Comparison of ENCODE assay signal across 1 cellular context in genomic region chr2:20013061-20013721, GRCh38.
TF ChIP-seq lines count a peak whose summit lies in the region.

No MANE protein-coding gene starts in this region.

TF ChIP-seq in HepG2, 621 proteins besides CTCF, POLR2A, EP300 and RAD21 (continued from another document and continues in another):
- no peak for TF ChIP-seq ZXDC (CRISPR knock-in tag; IDR thresholded peaks at IDR 0.05)
- no peak for TF ChIP-seq ZNF30 (CRISPR knock-in tag; IDR thresholded peaks at IDR 0.05)
- no peak for TF ChIP-seq PLRG1 (conservative IDR thresholded peaks at IDR 0.05)
- TF ChIP-seq ELF4 (CRISPR knock-in tag; IDR thresholded peaks at IDR 0.05; ENCODE audit: borderline replicate concordance) = no peak; the same call in 1 of the 2 replicates
- TF ChIP-seq, protein P1, sequence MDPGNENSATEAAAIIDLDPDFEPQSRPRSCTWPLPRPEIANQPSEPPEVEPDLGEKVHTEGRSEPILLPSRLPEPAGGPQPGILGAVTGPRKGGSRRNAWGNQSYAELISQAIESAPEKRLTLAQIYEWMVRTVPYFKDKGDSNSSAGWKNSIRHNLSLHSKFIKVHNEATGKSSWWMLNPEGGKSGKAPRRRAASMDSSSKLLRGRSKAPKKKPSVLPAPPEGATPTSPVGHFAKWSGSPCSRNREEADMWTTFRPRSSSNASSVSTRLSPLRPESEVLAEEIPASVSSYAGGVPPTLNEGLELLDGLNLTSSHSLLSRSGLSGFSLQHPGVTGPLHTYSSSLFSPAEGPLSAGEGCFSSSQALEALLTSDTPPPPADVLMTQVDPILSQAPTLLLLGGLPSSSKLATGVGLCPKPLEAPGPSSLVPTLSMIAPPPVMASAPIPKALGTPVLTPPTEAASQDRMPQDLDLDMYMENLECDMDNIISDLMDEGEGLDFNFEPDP (CRISPR knock-in tag; conservative IDR thresholded peaks at IDR 0.05) = no peak
- no peak for TF ChIP-seq ZNF296 (CRISPR knock-in tag; conservative IDR thresholded peaks at IDR 0.05)
- TF ChIP-seq SMAD9 (CRISPR knock-in tag; IDR thresholded peaks at IDR 0.05) = peak; percentile 79
- no peak for TF ChIP-seq SMARCC2 (IDR thresholded peaks at IDR 0.05)
- TF ChIP-seq TEAD2 (CRISPR knock-in tag; IDR thresholded peaks at IDR 0.05) = no peak
- TF ChIP-seq ZNF841 (CRISPR knock-in tag; IDR thresholded peaks at IDR 0.05; ENCODE audit: borderline replicate concordance) = no peak
- peak; percentile 30; the same call in 1 of the 2 replicates for TF ChIP-seq FOSL2 (CRISPR knock-in tag; IDR thresholded peaks at IDR 0.05)
- peak; percentile 63; the same call in 1 of the 2 replicates for TF ChIP-seq PHF21A (CRISPR knock-in tag; IDR thresholded peaks at IDR 0.05)
- peak; percentile 68; the same call in 1 of the 2 replicates for TF ChIP-seq NFIC (IDR thresholded peaks at IDR 0.05; ENCODE audit: low read length)
- TF ChIP-seq ZNF101 (CRISPR knock-in tag; IDR thresholded peaks at IDR 0.05; ENCODE audit: borderline replicate concordance, low read depth) = no peak
- TF ChIP-seq, protein P2, sequence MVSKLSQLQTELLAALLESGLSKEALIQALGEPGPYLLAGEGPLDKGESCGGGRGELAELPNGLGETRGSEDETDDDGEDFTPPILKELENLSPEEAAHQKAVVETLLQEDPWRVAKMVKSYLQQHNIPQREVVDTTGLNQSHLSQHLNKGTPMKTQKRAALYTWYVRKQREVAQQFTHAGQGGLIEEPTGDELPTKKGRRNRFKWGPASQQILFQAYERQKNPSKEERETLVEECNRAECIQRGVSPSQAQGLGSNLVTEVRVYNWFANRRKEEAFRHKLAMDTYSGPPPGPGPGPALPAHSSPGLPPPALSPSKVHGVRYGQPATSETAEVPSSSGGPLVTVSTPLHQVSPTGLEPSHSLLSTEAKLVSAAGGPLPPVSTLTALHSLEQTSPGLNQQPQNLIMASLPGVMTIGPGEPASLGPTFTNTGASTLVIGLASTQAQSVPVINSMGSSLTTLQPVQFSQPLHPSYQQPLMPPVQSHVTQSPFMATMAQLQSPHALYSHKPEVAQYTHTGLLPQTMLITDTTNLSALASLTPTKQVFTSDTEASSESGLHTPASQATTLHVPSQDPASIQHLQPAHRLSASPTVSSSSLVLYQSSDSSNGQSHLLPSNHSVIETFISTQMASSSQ (IDR thresholded peaks at IDR 0.05; ENCODE audit: low read depth) = no peak
- TF ChIP-seq, protein P2 (CRISPR knock-in tag; IDR thresholded peaks at IDR 0.05; ENCODE audit: borderline replicate concordance) = peak; percentile 80; the same call in 1 of the 2 replicates
- 0 out of 2 replicates have a peak, but pooled peaks have one; percentile 8 for TF ChIP-seq FOXK1 (CRISPR knock-in tag; IDR thresholded peaks at IDR 0.05; ENCODE audit: borderline replicate concordance, low read depth)
- TF ChIP-seq ZNF816 (CRISPR knock-in tag; IDR thresholded peaks at IDR 0.05; ENCODE audit: borderline replicate concordance) = 0 out of 2 replicates have a peak, but pooled peaks have one; percentile 86
- peak; percentile 85; the same call in 1 of the 2 replicates for TF ChIP-seq MEF2D (CRISPR knock-in tag; IDR thresholded peaks at IDR 0.05)
- no peak for TF ChIP-seq ZNF687 (CRISPR knock-in tag; IDR thresholded peaks at IDR 0.05)
- TF ChIP-seq FLYWCH1 (CRISPR knock-in tag; IDR thresholded peaks at IDR 0.05) = no peak
- TF ChIP-seq, protein P3, sequence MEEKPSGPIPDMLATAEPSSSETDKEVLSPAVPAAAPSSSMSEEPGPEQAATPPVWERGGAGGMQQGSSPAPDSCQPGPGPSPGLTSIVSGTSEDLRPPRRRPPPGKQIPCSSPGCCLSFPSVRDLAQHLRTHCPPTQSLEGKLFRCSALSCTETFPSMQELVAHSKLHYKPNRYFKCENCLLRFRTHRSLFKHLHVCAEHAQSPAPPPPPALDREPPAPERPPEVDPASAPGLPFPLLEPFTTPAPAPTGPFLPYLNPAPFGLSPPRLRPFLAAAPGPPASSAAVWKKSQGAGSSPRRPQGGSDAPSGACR (CRISPR knock-in tag; IDR thresholded peaks at IDR 0.05) = no peak
- no peak; the same call in none of the 2 replicates for TF ChIP-seq GATAD2A (CRISPR knock-in tag; IDR thresholded peaks at IDR 0.05)
- TF ChIP-seq, protein P4, sequence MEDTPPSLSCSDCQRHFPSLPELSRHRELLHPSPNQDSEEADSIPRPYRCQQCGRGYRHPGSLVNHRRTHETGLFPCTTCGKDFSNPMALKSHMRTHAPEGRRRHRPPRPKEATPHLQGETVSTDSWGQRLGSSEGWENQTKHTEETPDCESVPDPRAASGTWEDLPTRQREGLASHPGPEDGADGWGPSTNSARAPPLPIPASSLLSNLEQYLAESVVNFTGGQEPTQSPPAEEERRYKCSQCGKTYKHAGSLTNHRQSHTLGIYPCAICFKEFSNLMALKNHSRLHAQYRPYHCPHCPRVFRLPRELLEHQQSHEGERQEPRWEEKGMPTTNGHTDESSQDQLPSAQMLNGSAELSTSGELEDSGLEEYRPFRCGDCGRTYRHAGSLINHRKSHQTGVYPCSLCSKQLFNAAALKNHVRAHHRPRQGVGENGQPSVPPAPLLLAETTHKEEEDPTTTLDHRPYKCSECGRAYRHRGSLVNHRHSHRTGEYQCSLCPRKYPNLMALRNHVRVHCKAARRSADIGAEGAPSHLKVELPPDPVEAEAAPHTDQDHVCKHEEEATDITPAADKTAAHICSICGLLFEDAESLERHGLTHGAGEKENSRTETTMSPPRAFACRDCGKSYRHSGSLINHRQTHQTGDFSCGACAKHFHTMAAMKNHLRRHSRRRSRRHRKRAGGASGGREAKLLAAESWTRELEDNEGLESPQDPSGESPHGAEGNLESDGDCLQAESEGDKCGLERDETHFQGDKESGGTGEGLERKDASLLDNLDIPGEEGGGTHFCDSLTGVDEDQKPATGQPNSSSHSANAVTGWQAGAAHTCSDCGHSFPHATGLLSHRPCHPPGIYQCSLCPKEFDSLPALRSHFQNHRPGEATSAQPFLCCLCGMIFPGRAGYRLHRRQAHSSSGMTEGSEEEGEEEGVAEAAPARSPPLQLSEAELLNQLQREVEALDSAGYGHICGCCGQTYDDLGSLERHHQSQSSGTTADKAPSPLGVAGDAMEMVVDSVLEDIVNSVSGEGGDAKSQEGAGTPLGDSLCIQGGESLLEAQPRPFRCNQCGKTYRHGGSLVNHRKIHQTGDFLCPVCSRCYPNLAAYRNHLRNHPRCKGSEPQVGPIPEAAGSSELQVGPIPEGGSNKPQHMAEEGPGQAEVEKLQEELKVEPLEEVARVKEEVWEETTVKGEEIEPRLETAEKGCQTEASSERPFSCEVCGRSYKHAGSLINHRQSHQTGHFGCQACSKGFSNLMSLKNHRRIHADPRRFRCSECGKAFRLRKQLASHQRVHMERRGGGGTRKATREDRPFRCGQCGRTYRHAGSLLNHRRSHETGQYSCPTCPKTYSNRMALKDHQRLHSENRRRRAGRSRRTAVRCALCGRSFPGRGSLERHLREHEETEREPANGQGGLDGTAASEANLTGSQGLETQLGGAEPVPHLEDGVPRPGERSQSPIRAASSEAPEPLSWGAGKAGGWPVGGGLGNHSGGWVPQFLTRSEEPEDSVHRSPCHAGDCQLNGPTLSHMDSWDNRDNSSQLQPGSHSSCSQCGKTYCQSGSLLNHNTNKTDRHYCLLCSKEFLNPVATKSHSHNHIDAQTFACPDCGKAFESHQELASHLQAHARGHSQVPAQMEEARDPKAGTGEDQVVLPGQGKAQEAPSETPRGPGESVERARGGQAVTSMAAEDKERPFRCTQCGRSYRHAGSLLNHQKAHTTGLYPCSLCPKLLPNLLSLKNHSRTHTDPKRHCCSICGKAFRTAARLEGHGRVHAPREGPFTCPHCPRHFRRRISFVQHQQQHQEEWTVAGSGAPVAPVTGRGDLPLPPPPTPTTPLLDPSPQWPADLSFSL (CRISPR knock-in tag; IDR thresholded peaks at IDR 0.05) = no peak
- TF ChIP-seq PPARG (CRISPR knock-in tag; conservative IDR thresholded peaks at IDR 0.05) = 0 out of 2 replicates have a peak, but pooled peaks have one; percentile 44
- TF ChIP-seq, protein P5, sequence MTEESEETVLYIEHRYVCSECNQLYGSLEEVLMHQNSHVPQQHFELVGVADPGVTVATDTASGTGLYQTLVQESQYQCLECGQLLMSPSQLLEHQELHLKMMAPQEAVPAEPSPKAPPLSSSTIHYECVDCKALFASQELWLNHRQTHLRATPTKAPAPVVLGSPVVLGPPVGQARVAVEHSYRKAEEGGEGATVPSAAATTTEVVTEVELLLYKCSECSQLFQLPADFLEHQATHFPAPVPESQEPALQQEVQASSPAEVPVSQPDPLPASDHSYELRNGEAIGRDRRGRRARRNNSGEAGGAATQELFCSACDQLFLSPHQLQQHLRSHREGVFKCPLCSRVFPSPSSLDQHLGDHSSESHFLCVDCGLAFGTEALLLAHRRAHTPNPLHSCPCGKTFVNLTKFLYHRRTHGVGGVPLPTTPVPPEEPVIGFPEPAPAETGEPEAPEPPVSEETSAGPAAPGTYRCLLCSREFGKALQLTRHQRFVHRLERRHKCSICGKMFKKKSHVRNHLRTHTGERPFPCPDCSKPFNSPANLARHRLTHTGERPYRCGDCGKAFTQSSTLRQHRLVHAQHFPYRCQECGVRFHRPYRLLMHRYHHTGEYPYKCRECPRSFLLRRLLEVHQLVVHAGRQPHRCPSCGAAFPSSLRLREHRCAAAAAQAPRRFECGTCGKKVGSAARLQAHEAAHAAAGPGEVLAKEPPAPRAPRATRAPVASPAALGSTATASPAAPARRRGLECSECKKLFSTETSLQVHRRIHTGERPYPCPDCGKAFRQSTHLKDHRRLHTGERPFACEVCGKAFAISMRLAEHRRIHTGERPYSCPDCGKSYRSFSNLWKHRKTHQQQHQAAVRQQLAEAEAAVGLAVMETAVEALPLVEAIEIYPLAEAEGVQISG (CRISPR knock-in tag; IDR thresholded peaks at IDR 0.05) = no peak
- TF ChIP-seq NKX3-1 (CRISPR knock-in tag; IDR thresholded peaks at IDR 0.05) = no peak
- TF ChIP-seq, protein P6, sequence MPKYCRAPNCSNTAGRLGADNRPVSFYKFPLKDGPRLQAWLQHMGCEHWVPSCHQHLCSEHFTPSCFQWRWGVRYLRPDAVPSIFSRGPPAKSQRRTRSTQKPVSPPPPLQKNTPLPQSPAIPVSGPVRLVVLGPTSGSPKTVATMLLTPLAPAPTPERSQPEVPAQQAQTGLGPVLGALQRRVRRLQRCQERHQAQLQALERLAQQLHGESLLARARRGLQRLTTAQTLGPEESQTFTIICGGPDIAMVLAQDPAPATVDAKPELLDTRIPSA (CRISPR knock-in tag; IDR thresholded peaks at IDR 0.05; ENCODE audit: borderline replicate concordance) = no peak
- TF ChIP-seq ISL2 (CRISPR knock-in tag; IDR thresholded peaks at IDR 0.05) = peak; percentile 88
- no peak for TF ChIP-seq ZNF124 (CRISPR knock-in tag; IDR thresholded peaks at IDR 0.05)
- TF ChIP-seq ZNF879 (CRISPR knock-in tag; IDR thresholded peaks at IDR 0.05) = no peak
- TF ChIP-seq ZNF337 (CRISPR knock-in tag; IDR thresholded peaks at IDR 0.05; ENCODE audit: borderline replicate concordance, low read depth) = 0 out of 2 replicates have a peak, but pooled peaks have one; percentile 34
- no peak for TF ChIP-seq FIP1L1 (IDR thresholded peaks at IDR 0.05; ENCODE audit: borderline replicate concordance, insufficient read depth, low read depth, low read length)
- no peak for TF ChIP-seq ZBTB7A (CRISPR knock-in tag; IDR thresholded peaks at IDR 0.05)
- peak; percentile 0; the same call in 1 of the 2 replicates for TF ChIP-seq TAF1 (CRISPR knock-in tag; IDR thresholded peaks at IDR 0.05)
